In the genomic region with DNA sequence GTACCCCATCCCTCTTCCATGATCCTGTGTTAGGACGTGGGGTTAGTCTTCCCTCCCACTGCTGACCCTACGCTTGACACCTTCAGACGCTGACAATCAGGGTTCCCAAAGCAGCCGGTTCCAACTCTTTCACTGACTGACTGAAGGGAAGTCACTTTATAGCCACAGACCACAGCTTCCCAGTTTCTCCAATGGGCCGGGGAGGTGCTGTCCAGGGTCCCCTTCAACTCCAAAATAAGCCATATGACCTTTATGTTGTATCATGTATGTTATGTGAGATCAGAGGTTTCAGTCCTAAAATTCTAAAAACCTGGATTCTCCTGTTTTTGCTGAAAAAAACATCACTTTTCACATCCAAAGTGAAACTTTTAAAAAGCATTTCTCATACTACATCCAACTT, we compare ENCODE assay signal across 1 cellular context.
TF ChIP-seq lines count a peak whose summit lies in the region.

No MANE protein-coding gene starts in this region.

TF ChIP-seq in SK-N-SH, 30 proteins besides CTCF, POLR2A, EP300 and RAD21 (continued from another document):
- TF ChIP-seq, protein P1, sequence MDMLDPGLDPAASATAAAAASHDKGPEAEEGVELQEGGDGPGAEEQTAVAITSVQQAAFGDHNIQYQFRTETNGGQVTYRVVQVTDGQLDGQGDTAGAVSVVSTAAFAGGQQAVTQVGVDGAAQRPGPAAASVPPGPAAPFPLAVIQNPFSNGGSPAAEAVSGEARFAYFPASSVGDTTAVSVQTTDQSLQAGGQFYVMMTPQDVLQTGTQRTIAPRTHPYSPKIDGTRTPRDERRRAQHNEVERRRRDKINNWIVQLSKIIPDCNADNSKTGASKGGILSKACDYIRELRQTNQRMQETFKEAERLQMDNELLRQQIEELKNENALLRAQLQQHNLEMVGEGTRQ (IDR thresholded peaks at IDR 0.05; ENCODE audit: borderline replicate concordance, low read depth, low read length), result no peak
